Comparison of ENCODE assay signal across 9 cellular contexts in genomic region chr1:1910033-1910465, GRCh38. TPM values are rescaled to one million over a fixed set of nuclear protein-coding genes. Genes with fewer than 3 reads are reported as not detected.
DNase-seq lines count a peak whose midpoint lies in the region; ATAC-seq, FAIRE-seq and TF ChIP-seq lines count a peak whose summit lies in the region.
"Had no signal": no experiment of that assay in that cellular context is flagged by ENCODE, and none has a peak within 500 bp of the region (broad histone marks: within the 10 kb centered on the region; RNA-seq: fewer than 3 reads in every experiment).

No MANE protein-coding gene starts in this region.

- no peaks in the 10 kb centered on the region for H3K9me3 ChIP-seq in skeletal muscle satellite cell (replicated peaks; ENCODE audit: low read length)
- H3K9me3 ChIP-seq in prostate gland = no peaks in the 10 kb centered on the region

- H3K27ac ChIP-seq in prostate gland = no peak overlapping the region

- H3K36me3 ChIP-seq in skeletal muscle satellite cell (ENCODE audit: insufficient read depth, low read length) = no peaks in the 10 kb centered on the region
- H3K36me3 ChIP-seq in prostate gland = no peaks in the 10 kb centered on the region

- peak overlapping the region; percentile 58 for H3K4me3 Mint-ChIP-seq in WTC11

- peak overlapping the region; percentile 37 for H3K27ac Mint-ChIP-seq in WTC11

- H3K9ac ChIP-seq in skeletal muscle satellite cell (ENCODE audit: low read depth, low read length) = peak overlapping the region; percentile 82

- H3K4me3 ChIP-seq in fibroblast of villous mesenchyme (ENCODE audit: low read depth, low read length) = peak overlapping the region; percentile 57
- peak overlapping the region; percentile 74 for H3K4me3 ChIP-seq in skeletal muscle satellite cell (ENCODE audit: low read length)
- no peak overlapping the region for H3K4me3 ChIP-seq in prostate gland

- peak; percentile 21 for FAIRE-seq in GM12892 (lab: Jason Lieb, UNC)

- H3K4me1 Mint-ChIP-seq in WTC11 = peaks cover 20% of the 10 kb centered on the region

- no peak for TF ChIP-seq POLR2A in GM12892 (IDR thresholded peaks at IDR 0.05; ENCODE audit: low read depth, low read length)
- TF ChIP-seq POLR2A in prostate gland (IDR thresholded peaks at IDR 0.05) = no peak

- TF ChIP-seq CTCF in WTC11 (IDR thresholded peaks at IDR 0.05) (no peak), fibroblast of villous mesenchyme (IDR thresholded peaks at IDR 0.05; ENCODE audit: insufficient read depth, low read depth, low read length) (no peak), prostate gland (IDR thresholded peaks at IDR 0.05) (no peak)

- intact Hi-C loops in prostate gland (cut with DNase I) = no loop called here

- H3K9me3 Mint-ChIP-seq in WTC11 = no peaks in the 10 kb centered on the region

- no peaks in the 10 kb centered on the region; the same call in 1 of the 2 replicates for H3K27me3 Mint-ChIP-seq in WTC11 (ENCODE audit: low read depth)

- H3K4me1 ChIP-seq in skeletal muscle satellite cell (ENCODE audit: control insufficient read depth, insufficient read depth, low read length) (peaks cover 14% of the 10 kb centered on the region), prostate gland (replicated peaks) (peaks cover 5% of the 10 kb centered on the region)

- peak overlapping the region; percentile 97 for H3K4me2 ChIP-seq in skeletal muscle satellite cell (ENCODE audit: low read length)

- ATAC-seq in WTC11 = no peak

- H3K27me3 ChIP-seq in skeletal muscle satellite cell (ENCODE audit: control insufficient read depth, insufficient read depth, low read length) = peaks cover 3% of the 10 kb centered on the region
- H3K27me3 ChIP-seq in prostate gland (replicated peaks; ENCODE audit: insufficient read depth) = no peaks in the 10 kb centered on the region

- POLR2A ChIA-PET in WTC11 (lab: Charles Lee) = interaction anchor here (1.5 kb wide), 1 partner anchor 130 kb away, joined by 7 read pairs; no protein-coding TSS in a partner anchor

- DNase-seq in GM12892 (ENCODE audit: insufficient read length) (no peak), WTC11 (ENCODE audit: low spot score) (no peak), fibroblast of villous mesenchyme (ENCODE audit: low read depth) (no peak), anterior cingulate cortex (lab: John Stamatoyannopoulos, UW) (no peak), NCI-H82 treated with DMSO at 0.1 percent for 48 hours (lab: John Stamatoyannopoulos, UW; ENCODE audit: unreplicated experiment) (no peak), prostate gland (ENCODE audit: low spot score) (no peak), mesenteric fat pad (ENCODE audit: low spot score) (no peak)
- DNase-seq: head of caudate nucleus had no signal

- WGBS in prostate gland = 82% methylated on average over 6 of the region's 6 CpGs

- CTCF ChIA-PET in WTC11 (lab: Charles Lee) = interaction anchor here (1.0 to 5.0 kb wide), 13 partner anchors 7 to 158 kb away, joined by 3 to 53 read pairs (median 10); partner anchors contain the start of gene NADK

- no peaks in the 10 kb centered on the region for H3K36me3 Mint-ChIP-seq in WTC11

TF ChIP-seq in WTC11, 78 proteins besides CTCF, POLR2A, EP300 and RAD21:
- TF ChIP-seq PRRX2 (CRISPR knock-in tag; IDR thresholded peaks at IDR 0.05) = no peak

RNA-seq across cellular contexts. Expression of gene CALML6, which starts 5.0 kb away (rescaled TPM):
- 0.32 TPM for polyA plus RNA-seq in GM12892 (2012; ENCODE audit: missing spikeins)
- total RNA-seq in WTC11 (2021) (0.87 to 2.1 TPM (median 1.9 TPM) in 3 replicates), fibroblast of villous mesenchyme (under 0.01 TPM in 2 replicates), prostate gland (under 1 TPM; 0.18 to 0.28 TPM), mesenteric fat pad (0.26 TPM)
- 0.44 and 0.51 TPM in 2 replicates for total RNA-seq in skeletal muscle satellite cell (2012; rRNA removed)

RNA-seq across cellular contexts. Expression of gene TMEM52, which starts 9.0 kb away (rescaled TPM):
- polyA plus RNA-seq in GM12892 (2012; ENCODE audit: missing spikeins) = not detected
- 15.0 to 21.9 TPM (median 20.0 TPM) in 3 replicates for total RNA-seq in WTC11 (2021)
- 0.32 and 0.43 TPM in 2 replicates for total RNA-seq in fibroblast of villous mesenchyme
- 1.1 TPM in 1 of 2 replicates, not detected in the other for total RNA-seq in skeletal muscle satellite cell (2012; rRNA removed)
- 10 to 100 TPM in 1 of 2 donors, 1 to 10 TPM in 1; 7.8 to 43.3 TPM for total RNA-seq in prostate gland
- total RNA-seq in mesenteric fat pad = 1.5 TPM

RNA-seq across cellular contexts. Expression of gene GNB1, which starts 19.2 kb away (rescaled TPM):
- 164 TPM for polyA plus RNA-seq in GM12892 (2012; ENCODE audit: missing spikeins)
- total RNA-seq in WTC11 (2021) = 339 to 383 TPM (median 360 TPM) in 3 replicates
- total RNA-seq in fibroblast of villous mesenchyme = 107 and 124 TPM in 2 replicates
- total RNA-seq in skeletal muscle satellite cell (2012; rRNA removed) = 78.6 and 90.2 TPM in 2 replicates
- 100 to 1,000 TPM; 163 to 233 TPM for total RNA-seq in prostate gland
- 318 TPM for total RNA-seq in mesenteric fat pad

Comparison
In these comparisons a context has a peak if more than half of its experiments do, and no peak if none do; other contexts are left out.
1. H3K4me3 ChIP-seq: peak in fibroblast of villous mesenchyme (single experiment) and skeletal muscle satellite cell (single experiment); none in prostate gland (0 of 2).